In genomic region chr14:24051789-24052655, GRCh38 we compare ENCODE assay signal across 1 cellular context.
A peak's percentile ranks its signal among the peaks of the same experiment; 100 is the strongest.
TF ChIP-seq lines count a peak whose summit lies in the region.

A gene with protein sequence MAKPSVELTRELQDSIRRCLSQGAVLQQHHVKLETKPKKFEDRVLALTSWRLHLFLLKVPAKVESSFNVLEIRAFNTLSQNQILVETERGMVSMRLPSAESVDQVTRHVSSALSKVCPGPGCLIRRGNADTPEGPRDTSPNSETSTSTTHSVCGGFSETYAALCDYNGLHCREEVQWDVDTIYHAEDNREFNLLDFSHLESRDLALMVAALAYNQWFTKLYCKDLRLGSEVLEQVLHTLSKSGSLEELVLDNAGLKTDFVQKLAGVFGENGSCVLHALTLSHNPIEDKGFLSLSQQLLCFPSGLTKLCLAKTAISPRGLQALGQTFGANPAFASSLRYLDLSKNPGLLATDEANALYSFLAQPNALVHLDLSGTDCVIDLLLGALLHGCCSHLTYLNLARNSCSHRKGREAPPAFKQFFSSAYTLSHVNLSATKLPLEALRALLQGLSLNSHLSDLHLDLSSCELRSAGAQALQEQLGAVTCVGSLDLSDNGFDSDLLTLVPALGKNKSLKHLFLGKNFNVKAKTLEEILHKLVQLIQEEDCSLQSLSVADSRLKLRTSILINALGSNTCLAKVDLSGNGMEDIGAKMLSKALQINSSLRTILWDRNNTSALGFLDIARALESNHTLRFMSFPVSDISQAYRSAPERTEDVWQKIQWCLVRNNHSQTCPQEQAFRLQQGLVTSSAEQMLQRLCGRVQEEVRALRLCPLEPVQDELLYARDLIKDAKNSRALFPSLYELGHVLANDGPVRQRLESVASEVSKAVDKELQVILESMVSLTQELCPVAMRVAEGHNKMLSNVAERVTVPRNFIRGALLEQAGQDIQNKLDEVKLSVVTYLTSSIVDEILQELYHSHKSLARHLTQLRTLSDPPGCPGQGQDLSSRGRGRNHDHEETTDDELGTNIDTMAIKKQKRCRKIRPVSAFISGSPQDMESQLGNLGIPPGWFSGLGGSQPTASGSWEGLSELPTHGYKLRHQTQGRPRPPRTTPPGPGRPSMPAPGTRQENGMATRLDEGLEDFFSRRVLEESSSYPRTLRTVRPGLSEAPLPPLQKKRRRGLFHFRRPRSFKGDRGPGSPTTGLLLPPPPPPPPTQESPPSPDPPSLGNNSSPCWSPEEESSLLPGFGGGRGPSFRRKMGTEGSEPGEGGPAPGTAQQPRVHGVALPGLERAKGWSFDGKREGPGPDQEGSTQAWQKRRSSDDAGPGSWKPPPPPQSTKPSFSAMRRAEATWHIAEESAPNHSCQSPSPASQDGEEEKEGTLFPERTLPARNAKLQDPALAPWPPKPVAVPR (N-terminal part only) (plus strand): TSS chr14:24052009. CDS start chr14:24052154, 145 bp downstream.

TF ChIP-seq in H1, 55 proteins besides CTCF, POLR2A, EP300 and RAD21:
- TF ChIP-seq NRF1 (IDR thresholded peaks at IDR 0.05; ENCODE audit: low read depth, low read length) (peak; percentile 27; the same call in 1 of the 2 replicates), SIN3A (conservative IDR thresholded peaks at IDR 0.05 in 1 of 2, IDR thresholded peaks at IDR 0.05 in 1 of 2; ENCODE audit: low read depth in 1 of 2, low read length in 2 of 2) (peak; percentile 88 to 96; a peak in 3 of 4 replicates), HDAC2 (IDR thresholded peaks at IDR 0.05; ENCODE audit: borderline replicate concordance in 1 of 2, low read depth in 2 of 2, low read length in 2 of 2) (peak; percentile 72 to 80; a peak in 1 of 4 replicates), TEAD4 (IDR thresholded peaks at IDR 0.05; ENCODE audit: low read depth, low read length) (peak; percentile 36; the same call in 1 of the 2 replicates), KDM4A (IDR thresholded peaks at IDR 0.05; ENCODE audit: low read depth, low read length, severe bottlenecking) (peak; percentile 69), CBX5 (IDR thresholded peaks at IDR 0.05; ENCODE audit: low read depth, low read length) (no peak), CREB1 (IDR thresholded peaks at IDR 0.05) (0 out of 2 replicates have a peak, but pooled peaks have one; percentile 20), GABPA (IDR thresholded peaks at IDR 0.05; ENCODE audit: borderline replicate concordance, insufficient read depth, low read length) (no peak), MAX (IDR thresholded peaks at IDR 0.05) (peak; percentile 30; the same call in 1 of the 2 replicates), ZNF274 (IDR thresholded peaks at IDR 0.05; ENCODE audit: borderline replicate concordance, extremely low read depth, low read length) (no peak), PHF8 (conservative IDR thresholded peaks at IDR 0.05; ENCODE audit: low read depth, low read length) (peak; percentile 52), CHD1 (IDR thresholded peaks at IDR 0.05; ENCODE audit: low read depth, low read length) (no peak), ASH2L (IDR thresholded peaks at IDR 0.05; ENCODE audit: low read length) (peak; percentile 79), BACH1 (IDR thresholded peaks at IDR 0.05; ENCODE audit: low read length) (peak; percentile 85)
- TF ChIP-seq, protein P1, sequence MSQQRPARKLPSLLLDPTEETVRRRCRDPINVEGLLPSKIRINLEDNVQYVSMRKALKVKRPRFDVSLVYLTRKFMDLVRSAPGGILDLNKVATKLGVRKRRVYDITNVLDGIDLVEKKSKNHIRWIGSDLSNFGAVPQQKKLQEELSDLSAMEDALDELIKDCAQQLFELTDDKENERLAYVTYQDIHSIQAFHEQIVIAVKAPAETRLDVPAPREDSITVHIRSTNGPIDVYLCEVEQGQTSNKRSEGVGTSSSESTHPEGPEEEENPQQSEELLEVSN (IDR thresholded peaks at IDR 0.05), result peak; percentile 53
